Comparison of ENCODE assay signal across 9 cellular contexts in genomic region chr12:14284189-14284722, GRCh38.
DNase-seq lines count a peak whose midpoint lies in the region; ATAC-seq lines count a peak whose summit lies in the region.
"Had no signal": no experiment of that assay in that cellular context is flagged by ENCODE, and none has a peak within 500 bp of the region (broad histone marks: within the 10 kb centered on the region; RNA-seq: fewer than 3 reads in every experiment).

No MANE protein-coding gene starts in this region.

- H3K9me3 Mint-ChIP-seq in natural killer cell treated with Interleukin-12 subunit alpha and Interleukin-12 subunit beta and Interleukin-15 and Interleukin-18, amount 100 ng/mL, for 72 hours, result peaks cover 5% of the 10 kb centered on the region

- peak overlapping the region; percentile 81 to 97 for H3K27ac Mint-ChIP-seq in natural killer cell treated with Interleukin-12 subunit alpha and Interleukin-12 subunit beta and Interleukin-15 and Interleukin-18, amount 100 ng/mL, for 72 hours

- DNase-seq in SK-N-DZ (ENCODE audit: low spot score) (peak; percentile 24), dermis blood vessel endothelial cell (no peak)
- DNase-seq in natural killer cell treated with Interleukin-12 subunit alpha and Interleukin-12 subunit beta and Interleukin-15 and Interleukin-18, amount 100 ng/mL, for 72 hours (ENCODE audit: low spot score), result no peak
- DNase-seq in effector CD8-positive, alpha-beta T cell (lab: John Stamatoyannopoulos, UW), result no peak
- no peak for DNase-seq in stimulated activated CD8-positive, alpha-beta memory T cell treated with anti-CD3 and anti-CD28 coated beads, Interleukin-4, amount 100 ng/mL, for 48 hours
- DNase-seq: activated CD8-positive, alpha-beta memory T cell treated with anti-CD3 and anti-CD28 coated beads, Interleukin-2, amount 50 U/mL, for 48 hours had no signal

- no peaks in the 10 kb centered on the region for H3K36me3 Mint-ChIP-seq in natural killer cell treated with Interleukin-12 subunit alpha and Interleukin-12 subunit beta and Interleukin-15 and Interleukin-18, amount 100 ng/mL, for 72 hours

- H3K4me3 Mint-ChIP-seq in natural killer cell treated with Interleukin-12 subunit alpha and Interleukin-12 subunit beta and Interleukin-15 and Interleukin-18, amount 100 ng/mL, for 72 hours, result peak overlapping the region; percentile 79

- peaks cover 17 to 23% of the 10 kb centered on the region in 2 donors for H3K4me1 Mint-ChIP-seq in natural killer cell treated with Interleukin-12 subunit alpha and Interleukin-12 subunit beta and Interleukin-15 and Interleukin-18, amount 100 ng/mL, for 72 hours (ENCODE audit: low read depth in 2 of 2)

- ATAC-seq in GM18858 (IDR thresholded peaks at IDR 0.05; ENCODE audit: unreplicated experiment) (peak; percentile 51), HG02610 (IDR thresholded peaks at IDR 0.05; ENCODE audit: unreplicated experiment) (peak; percentile 63), GM21619 (IDR thresholded peaks at IDR 0.05; ENCODE audit: unreplicated experiment) (no peak)
- peak; percentile 81 to 87 for ATAC-seq in natural killer cell treated with Interleukin-12 subunit alpha and Interleukin-12 subunit beta and Interleukin-15 and Interleukin-18, amount 100 ng/mL, for 72 hours

- H3K27me3 Mint-ChIP-seq in natural killer cell treated with Interleukin-12 subunit alpha and Interleukin-12 subunit beta and Interleukin-15 and Interleukin-18, amount 100 ng/mL, for 72 hours, result no peaks in the 10 kb centered on the region
